Comparison of ENCODE assay signal across 1 cellular context in the genomic region with DNA sequence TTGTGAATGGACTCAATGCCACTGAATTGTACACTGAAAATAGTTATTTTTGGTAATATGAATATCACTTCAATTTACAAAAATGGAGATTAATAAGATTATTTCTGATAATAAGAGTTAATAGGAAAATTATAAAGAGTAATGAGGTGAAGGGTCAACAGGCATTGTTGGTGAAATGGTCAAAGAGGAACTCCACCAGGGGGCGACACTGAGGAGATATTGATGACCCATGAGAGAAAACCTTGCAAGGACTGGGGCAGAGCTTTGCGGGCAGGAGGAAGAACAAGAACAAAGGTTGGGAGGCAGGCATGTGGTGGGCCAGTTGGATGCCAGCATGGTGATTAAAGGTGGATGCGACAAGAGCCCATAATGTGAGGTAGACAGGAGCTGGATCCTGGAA.
TF ChIP-seq lines count a peak whose summit lies in the region.

No MANE protein-coding gene starts in this region.

TF ChIP-seq in HCT116, 20 proteins besides CTCF, POLR2A, EP300 and RAD21 (continued from another document):
- TF ChIP-seq, protein P1, sequence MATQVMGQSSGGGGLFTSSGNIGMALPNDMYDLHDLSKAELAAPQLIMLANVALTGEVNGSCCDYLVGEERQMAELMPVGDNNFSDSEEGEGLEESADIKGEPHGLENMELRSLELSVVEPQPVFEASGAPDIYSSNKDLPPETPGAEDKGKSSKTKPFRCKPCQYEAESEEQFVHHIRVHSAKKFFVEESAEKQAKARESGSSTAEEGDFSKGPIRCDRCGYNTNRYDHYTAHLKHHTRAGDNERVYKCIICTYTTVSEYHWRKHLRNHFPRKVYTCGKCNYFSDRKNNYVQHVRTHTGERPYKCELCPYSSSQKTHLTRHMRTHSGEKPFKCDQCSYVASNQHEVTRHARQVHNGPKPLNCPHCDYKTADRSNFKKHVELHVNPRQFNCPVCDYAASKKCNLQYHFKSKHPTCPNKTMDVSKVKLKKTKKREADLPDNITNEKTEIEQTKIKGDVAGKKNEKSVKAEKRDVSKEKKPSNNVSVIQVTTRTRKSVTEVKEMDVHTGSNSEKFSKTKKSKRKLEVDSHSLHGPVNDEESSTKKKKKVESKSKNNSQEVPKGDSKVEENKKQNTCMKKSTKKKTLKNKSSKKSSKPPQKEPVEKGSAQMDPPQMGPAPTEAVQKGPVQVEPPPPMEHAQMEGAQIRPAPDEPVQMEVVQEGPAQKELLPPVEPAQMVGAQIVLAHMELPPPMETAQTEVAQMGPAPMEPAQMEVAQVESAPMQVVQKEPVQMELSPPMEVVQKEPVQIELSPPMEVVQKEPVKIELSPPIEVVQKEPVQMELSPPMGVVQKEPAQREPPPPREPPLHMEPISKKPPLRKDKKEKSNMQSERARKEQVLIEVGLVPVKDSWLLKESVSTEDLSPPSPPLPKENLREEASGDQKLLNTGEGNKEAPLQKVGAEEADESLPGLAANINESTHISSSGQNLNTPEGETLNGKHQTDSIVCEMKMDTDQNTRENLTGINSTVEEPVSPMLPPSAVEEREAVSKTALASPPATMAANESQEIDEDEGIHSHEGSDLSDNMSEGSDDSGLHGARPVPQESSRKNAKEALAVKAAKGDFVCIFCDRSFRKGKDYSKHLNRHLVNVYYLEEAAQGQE (IDR thresholded peaks at IDR 0.05; ENCODE audit: low read depth): no peak
- no peak for TF ChIP-seq SP1 (IDR thresholded peaks at IDR 0.05; ENCODE audit: low read depth)
